Comparison of ENCODE assay signal across 8 cellular contexts in genomic region chr13:81487151-81487550, GRCh38.
DNase-seq lines count a peak whose midpoint lies in the region; ATAC-seq and TF ChIP-seq lines count a peak whose summit lies in the region.

No MANE protein-coding gene starts in this region.

- peaks cover 3% of the 10 kb centered on the region for H3K9me3 Mint-ChIP-seq in chondrocyte (ENCODE audit: low read depth)

- no peak overlapping the region for H3K27ac ChIP-seq in gastrocnemius medialis

- H3K36me3 Mint-ChIP-seq in chondrocyte (ENCODE audit: low read depth) = no peaks in the 10 kb centered on the region

- DNase-seq in NCI-H146 (lab: John Stamatoyannopoulos, UW) (peak; percentile 21), NCI-H146 treated with DMSO at 0.1 percent for 48 hours (lab: John Stamatoyannopoulos, UW; ENCODE audit: unreplicated experiment) (no peak), NCI-H82 (lab: John Stamatoyannopoulos, UW) (peak; percentile 78), chondrocyte (ENCODE audit: low spot score) (no peak), pons (ENCODE audit: low spot score) (peak; percentile 58), NCI-H2227 treated with DMSO at 0.1 percent for 48 hours (lab: John Stamatoyannopoulos, UW) (no peak), gastrocnemius medialis (no peak)
- DNase-seq in activated effector memory CD4-positive, alpha-beta T cell treated with Interleukin-2 at 50 U/mL for 16 hours = no peak

- no peaks in the 10 kb centered on the region for H3K4me1 ChIP-seq in gastrocnemius medialis

- H3K9me3 ChIP-seq in gastrocnemius medialis = no peaks in the 10 kb centered on the region

- TF ChIP-seq CTCF in chondrocyte (IDR thresholded peaks at IDR 0.05) (peak; percentile 65), gastrocnemius medialis (IDR thresholded peaks at IDR 0.05 in 4 of 5, conservative IDR thresholded peaks at IDR 0.05 in 1 of 5) (no peak)

- no peaks in the 10 kb centered on the region for H3K27me3 ChIP-seq in gastrocnemius medialis

- no peak overlapping the region for H3K4me3 ChIP-seq in gastrocnemius medialis

- TF ChIP-seq POLR2A in gastrocnemius medialis (IDR thresholded peaks at IDR 0.05) = no peak

- in situ Hi-C loops in gastrocnemius medialis (cut with MboI; ENCODE audit: low sequenced_read_pairs in 4 of 4) = no loop called here

- peaks cover 3% of the 10 kb centered on the region for H3K27me3 Mint-ChIP-seq in chondrocyte (ENCODE audit: low read depth)

- ATAC-seq in gastrocnemius medialis = no peak

- no peak overlapping the region for H3K4me3 Mint-ChIP-seq in chondrocyte (ENCODE audit: unreplicated experiment)

- H3K36me3 ChIP-seq in gastrocnemius medialis = no peaks in the 10 kb centered on the region

- H3K27ac Mint-ChIP-seq in chondrocyte (ENCODE audit: unreplicated experiment) = no peak overlapping the region

- H3K4me1 Mint-ChIP-seq in chondrocyte (ENCODE audit: low read depth) = no peaks in the 10 kb centered on the region

- intact Hi-C loops in gastrocnemius medialis (cut with DNase I; ENCODE audit: low total_unique reads) = no loop called here

Comparison
In these comparisons a context has a peak if more than half of its experiments do, and no peak if none do; other contexts are left out.
1. DNase-seq: peak in NCI-H146 (single experiment), NCI-H82 (single experiment) and pons (single experiment); none in NCI-H146 treated with DMSO at 0.1 percent for 48 hours (single experiment), chondrocyte (single experiment), activated effector memory CD4-positive, alpha-beta T cell treated with Interleukin-2 at 50 U/mL for 16 hours (single experiment), NCI-H2227 treated with DMSO at 0.1 percent for 48 hours (single experiment) and gastrocnemius medialis (0 of 2).